Comparison of ENCODE assay signal across 30 cellular contexts in the genomic region with DNA sequence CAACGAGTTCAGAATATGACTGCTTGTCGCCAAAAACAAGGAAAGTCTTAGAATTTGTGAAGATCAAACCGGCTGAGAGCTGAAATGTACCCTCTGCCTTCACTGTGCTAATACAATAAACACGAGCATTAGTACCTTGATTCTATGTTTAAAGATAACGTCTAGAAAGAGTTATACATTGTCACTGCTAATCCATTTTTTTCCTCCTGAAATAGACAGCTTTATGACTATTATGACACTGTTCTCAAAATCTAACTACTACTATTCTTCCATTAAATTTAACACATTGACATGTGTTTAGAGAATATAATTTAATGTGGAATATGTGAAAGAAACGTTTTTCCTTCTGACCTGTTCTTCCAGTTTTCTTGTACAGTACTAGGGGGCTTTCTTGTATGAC.
"Had no signal": no experiment of that assay in that cellular context is flagged by ENCODE, and none has a peak within 500 bp of the region (broad histone marks: within the 10 kb centered on the region; RNA-seq: fewer than 3 reads in every experiment).

No MANE protein-coding gene starts in this region.

- H3K4me3 Mint-ChIP-seq: activated B cell treated with CpG ODN at 0.5 μM for 24 hours; activated CD4-positive, alpha-beta memory T cell treated with anti-CD3 and anti-CD28 coated beads for 36 hours; activated CD8-positive, alpha-beta memory T cell treated with anti-CD3 and anti-CD28 coated beads, Interleukin-2, amount 10 ng/mL, durations not matched to agents 7 days and 5 days; activated CD8-positive, alpha-beta T cell treated with anti-CD3 and anti-CD28 coated beads, Interleukin-2, amount 10 ng/mL, durations not matched to agents 7 days and 5 days; activated naive CD8-positive, alpha-beta T cell; activated T-helper 1 cell treated with anti-CD3 and anti-CD28 coated beads, Interleukin-12 subunit alpha, Interleukin-12 subunit beta, Interleukin-2, Interleukin-4 antibody, amounts not matched to agents 30 ng/mL and 10 ng/mL and 1 ng/mL, durations not matched to agents 14 hours and 24 hours and 36 hours; effector memory CD8-positive, alpha-beta T cell had no signal

- H3K27me3 Mint-ChIP-seq: activated B cell treated with CpG ODN at 0.5 μM for 24 hours; activated CD4-positive, alpha-beta memory T cell treated with anti-CD3 and anti-CD28 coated beads for 36 hours; effector memory CD8-positive, alpha-beta T cell had no signal

- ATAC-seq: activated CD4-positive, CD25-positive, alpha-beta regulatory T cell treated with anti-CD3 and anti-CD28 coated beads, Interleukin-2, amount 50 U/mL, for 24 hours; activated CD8-positive, alpha-beta memory T cell treated with anti-CD3 and anti-CD28 coated beads, Interleukin-2, amount 10 ng/mL, durations not matched to agents 7 days and 5 days; activated CD8-positive, alpha-beta T cell treated with anti-CD3 and anti-CD28 coated beads, Interleukin-2, amount 10 ng/mL, durations not matched to agents 7 days and 5 days; body of pancreas; effector memory CD8-positive, alpha-beta T cell; gastroesophageal sphincter; heart right ventricle had no signal

- H3K9me3 Mint-ChIP-seq: activated CD4-positive, alpha-beta memory T cell treated with anti-CD3 and anti-CD28 coated beads for 36 hours; activated T-helper 1 cell treated with anti-CD3 and anti-CD28 coated beads, Interleukin-12 subunit alpha, Interleukin-12 subunit beta, Interleukin-2, Interleukin-4 antibody, amounts not matched to agents 30 ng/mL and 10 ng/mL and 1 ng/mL, durations not matched to agents 14 hours and 24 hours and 36 hours; effector memory CD8-positive, alpha-beta T cell had no signal

- H3K9me3 ChIP-seq: adrenal gland, body of pancreas, esophagus muscularis mucosa, gastroesophageal sphincter, heart right ventricle had no signal

- H3K4me3 ChIP-seq: adrenal gland, body of pancreas, esophagus muscularis mucosa, gastroesophageal sphincter, heart right ventricle had no signal

- H3K36me3 ChIP-seq: adrenal gland, esophagus muscularis mucosa, gastroesophageal sphincter, heart right ventricle had no signal

- FAIRE-seq: colon had no signal

- H3K27me3 ChIP-seq: adrenal gland, body of pancreas, esophagus muscularis mucosa, foreskin keratinocyte, gastroesophageal sphincter, heart right ventricle had no signal

- H3K4me1 ChIP-seq: adrenal gland, heart right ventricle had no signal

- DNase-seq: activated B cell treated with CpG ODN at 0.5 μM for 24 hours; activated CD4-positive, alpha-beta memory T cell treated with anti-CD3 and anti-CD28 coated beads for 36 hours; activated CD4-positive, alpha-beta T cell treated with anti-CD3 and anti-CD28 coated beads for 48 hours; activated CD8-positive, alpha-beta memory T cell treated with anti-CD3 and anti-CD28 coated beads, Interleukin-2, amount 10 ng/mL, durations not matched to agents 7 days and 5 days; activated CD8-positive, alpha-beta memory T cell treated with anti-CD3 and anti-CD28 coated beads, Interleukin-2, amount 50 U/mL, for 4 hours; activated CD8-positive, alpha-beta T cell treated with anti-CD3 and anti-CD28 coated beads, Interleukin-2, amount 10 ng/mL, durations not matched to agents 7 days and 5 days; activated gamma-delta T cell; activated naive CD4-positive, alpha-beta T cell treated with anti-CD3 and anti-CD28 coated beads, Interleukin-2, amount 50 U/mL, for 16 hours; activated naive CD4-positive, alpha-beta T cell treated with Interleukin-2 at 50 U/mL for 16 hours; activated T-cell treated with anti-CD3 and anti-CD28 coated beads, Interleukin-2, amount 50 U/mL, for 1 hour; activated T-cell treated with anti-CD3 and anti-CD28 coated beads, Interleukin-2, amount 50 U/mL, for 48 hours; adrenal gland; amygdala; aorta; body of pancreas; caudate nucleus; cortex of kidney; dermis blood vessel endothelial cell; effector CD4-positive, alpha-beta T cell; effector memory CD8-positive, alpha-beta T cell; erythroblast; heart right ventricle; T-helper 2 cell had no signal

- H3K27ac Mint-ChIP-seq: activated B cell treated with CpG ODN at 0.5 μM for 24 hours; activated CD4-positive, alpha-beta memory T cell treated with anti-CD3 and anti-CD28 coated beads for 36 hours; activated CD8-positive, alpha-beta memory T cell treated with anti-CD3 and anti-CD28 coated beads, Interleukin-2, amount 10 ng/mL, durations not matched to agents 7 days and 5 days; activated CD8-positive, alpha-beta T cell treated with anti-CD3 and anti-CD28 coated beads, Interleukin-2, amount 10 ng/mL, durations not matched to agents 7 days and 5 days; activated naive CD8-positive, alpha-beta T cell; activated T-helper 1 cell treated with anti-CD3 and anti-CD28 coated beads, Interleukin-12 subunit alpha, Interleukin-12 subunit beta, Interleukin-2, Interleukin-4 antibody, amounts not matched to agents 30 ng/mL and 10 ng/mL and 1 ng/mL, durations not matched to agents 14 hours and 24 hours and 36 hours had no signal

- H3K27ac ChIP-seq: adrenal gland, body of pancreas, esophagus muscularis mucosa, foreskin keratinocyte, gastroesophageal sphincter, heart right ventricle had no signal
